ENCODE assay signal across 8 cellular contexts in genomic region chr10:102153093-102153620, GRCh38.
DNase-seq lines count a peak whose midpoint lies in the region; ATAC-seq and TF ChIP-seq lines count a peak whose summit lies in the region.

No MANE protein-coding gene starts in this region.

- peak overlapping the region; percentile 98 for H3K27ac ChIP-seq in ACC112 (ENCODE audit: low read depth, low read length)
- peak overlapping the region; percentile 96 for H3K27ac ChIP-seq in HUES48 (ENCODE audit: low read depth, low read length)

- H3K36me3 ChIP-seq in ACC112 (ENCODE audit: insufficient read depth, low read length) (peaks cover 35% of the 10 kb centered on the region), HUES48 (ENCODE audit: control insufficient read depth, insufficient read depth, low read length) (peaks cover 63% of the 10 kb centered on the region), mucosa of stomach (ENCODE audit: control insufficient read depth, insufficient read depth, low read length) (peaks cover 8% of the 10 kb centered on the region)

- H2AFZ ChIP-seq in ACC112 (ENCODE audit: low read length, unreplicated experiment): no peak overlapping the region

- peak overlapping the region; percentile 95 for H3K9ac ChIP-seq in HUES48 (ENCODE audit: low read depth, low read length)
- H3K9ac ChIP-seq in mucosa of stomach (ENCODE audit: low read length): peak overlapping the region; percentile 78

- CTCF ChIA-PET in GM10248 (lab: Yijun Ruan, JAX): interaction anchor here (1.0 to 1.5 kb wide), 3 partner anchors 18 to 78 kb away, joined by 3 to 4 read pairs (median 4); no protein-coding TSS in a partner anchor

- peak overlapping the region; percentile 94 for H3K4me3 ChIP-seq in ACC112 (ENCODE audit: low read depth, low read length)
- peak overlapping the region; percentile 90 for H3K4me3 ChIP-seq in HUES48 (ENCODE audit: low read depth, low read length)
- H3K4me3 ChIP-seq in cardiac fibroblast (replicated peaks in 1 of 2; ENCODE audit: low read depth in 2 of 2, low read length in 2 of 2): peak overlapping the region; percentile 96 to 98
- H3K4me3 ChIP-seq in mucosa of stomach (ENCODE audit: low read length): peak overlapping the region; percentile 94

- no peaks in the 10 kb centered on the region for H3K27me3 ChIP-seq in ACC112 (ENCODE audit: insufficient read depth, low read length)
- no peaks in the 10 kb centered on the region for H3K27me3 ChIP-seq in HUES48 (ENCODE audit: control insufficient read depth, insufficient read depth, low read length)
- H3K27me3 ChIP-seq in mucosa of stomach (ENCODE audit: control insufficient read depth, insufficient read depth, low read length): no peaks in the 10 kb centered on the region

- DNase-seq in cardiac fibroblast (ENCODE audit: low read depth in 2 of 2): peak in 1 of 2 donors; percentile 23
- no peak for DNase-seq in GM10248 (ENCODE audit: extremely low spot score)
- no peak for DNase-seq in SW 1271 (lab: John Stamatoyannopoulos, UW)
- no peak for DNase-seq in stimulated activated CD4-positive, alpha-beta T cell treated with anti-CD3 and anti-CD28 coated beads, Interleukin-15, amount 100 ng/mL, for 24 hours

- peaks cover 26% of the 10 kb centered on the region for H3K4me1 ChIP-seq in ACC112 (ENCODE audit: control insufficient read depth, insufficient read depth, low read length, unreplicated experiment)
- H3K4me1 ChIP-seq in HUES48 (ENCODE audit: control insufficient read depth, insufficient read depth, low read length): peaks cover 6% of the 10 kb centered on the region
- H3K4me1 ChIP-seq in mucosa of stomach (ENCODE audit: control insufficient read depth, insufficient read depth, low read length): peaks cover 9% of the 10 kb centered on the region

- ATAC-seq in HG03108 (IDR thresholded peaks at IDR 0.05; ENCODE audit: unreplicated experiment): no peak

- H3K79me2 ChIP-seq in ACC112 (ENCODE audit: control insufficient read depth, insufficient read depth, low read length, unreplicated experiment): peaks cover 56% of the 10 kb centered on the region

- TF ChIP-seq CTCF in cardiac fibroblast (IDR thresholded peaks at IDR 0.05; ENCODE audit: low read depth, low read length) (no peak), GM10248 (IDR thresholded peaks at IDR 0.05; ENCODE audit: control extremely low read depth, extremely low read depth, low read depth, missing control alignments) (no peak)

- POLR2A ChIA-PET in GM10248 (lab: Yijun Ruan, JAX): no interaction called here

- H3K9me3 ChIP-seq in HUES48 (ENCODE audit: control insufficient read depth, insufficient read depth, low read length) (no peaks in the 10 kb centered on the region), mucosa of stomach (ENCODE audit: control insufficient read depth, low read length) (no peaks in the 10 kb centered on the region)
